24 cellular contexts compared by ENCODE assay signal in genomic region chr4:44186096-44186849, GRCh38.
DNase-seq lines count a peak whose midpoint lies in the region; ATAC-seq, FAIRE-seq and TF ChIP-seq lines count a peak whose summit lies in the region.
"Had no signal": no experiment of that assay in that cellular context is flagged by ENCODE, and none has a peak within 500 bp of the region (broad histone marks: within the 10 kb centered on the region; RNA-seq: fewer than 3 reads in every experiment).

No MANE protein-coding gene starts in this region.

- H3K27ac ChIP-seq in right cardiac atrium (ENCODE audit: low read length) (no peak overlapping the region), astrocyte (ENCODE audit: low read depth, low read length) (no peak overlapping the region), neuronal stem cell (replicated peaks; ENCODE audit: low read length) (no peak overlapping the region)
- H3K27ac ChIP-seq: BLaER1, thyroid gland had no signal

- WGBS in right cardiac atrium, result 81% methylated on average over 23 of the region's 23 CpGs
- no CpG with 5 or more reads among the region's 23 CpGs for WGBS in neuronal stem cell (ENCODE audit: extremely low coverage in 2 of 2, insufficient read length in 2 of 2, insufficient replicate concordance in 1 of 2), 2 donors

- no peak overlapping the region for H3K4me2 ChIP-seq in astrocyte (ENCODE audit: low read length)
- H3K4me2 ChIP-seq in neuronal stem cell (ENCODE audit: insufficient read depth, low read length, poor library complexity, severe bottlenecking), result no peak overlapping the region
- H3K4me2 ChIP-seq: BLaER1 had no signal

- H2BK120ac ChIP-seq in neuronal stem cell (ENCODE audit: low read depth, low read length), result no peak overlapping the region

- H2BK15ac ChIP-seq in neuronal stem cell (ENCODE audit: low read length), result no peak overlapping the region

- H3K9ac ChIP-seq in astrocyte (ENCODE audit: low read length) (no peak overlapping the region), neuronal stem cell (ENCODE audit: low read depth, low read length, poor library complexity) (peak overlapping the region; percentile 30)
- H3K9ac ChIP-seq: BLaER1 had no signal

- ATAC-seq in right cardiac atrium, result no peak
- ATAC-seq in Right ventricle myocardium superior (ENCODE audit: poor library complexity), result no peak
- ATAC-seq: stimulated activated naive CD8-positive, alpha-beta T cell treated with anti-CD3 and anti-CD28 coated beads, Interleukin-15, amount 100 ng/mL, for 72 hours had no signal

- H3K9me3 ChIP-seq in right cardiac atrium (ENCODE audit: control insufficient read depth, low read length) (no peaks in the 10 kb centered on the region), astrocyte (ENCODE audit: insufficient read depth, low read depth, low read length) (no peaks in the 10 kb centered on the region), neuronal stem cell (replicated peaks in 1 of 2; ENCODE audit: control insufficient read depth in 2 of 2, insufficient read depth in 1 of 2, low read depth in 1 of 2, low read length in 2 of 2) (no peaks in the 10 kb centered on the region)
- H3K9me3 ChIP-seq: BLaER1, HAP-1, thyroid gland had no signal

- H3K36me3 Mint-ChIP-seq in astrocyte (ENCODE audit: low read depth, unreplicated experiment), result no peaks in the 10 kb centered on the region
- H3K36me3 Mint-ChIP-seq: brain, naive B cell had no signal

- H3K4me3 Mint-ChIP-seq in astrocyte (ENCODE audit: unreplicated experiment), result no peak overlapping the region
- H3K4me3 Mint-ChIP-seq: brain; naive B cell; stimulated activated naive CD8-positive, alpha-beta T cell treated with anti-CD3 and anti-CD28 coated beads, Interleukin-15, amount 100 ng/mL, for 72 hours had no signal

- H3K4me3 ChIP-seq in right cardiac atrium (ENCODE audit: low read length) (no peak overlapping the region), astrocyte (ENCODE audit: insufficient read depth, low read depth, low read length) (no peak overlapping the region), neuronal stem cell (ENCODE audit: low read length in 2 of 2) (no peak overlapping the region)
- H3K4me3 ChIP-seq: BLaER1, HAP-1, thyroid gland had no signal

- no peak overlapping the region for H2AK5ac ChIP-seq in neuronal stem cell (ENCODE audit: low read depth, low read length)

- H2AFZ ChIP-seq in astrocyte (ENCODE audit: low read depth, low read length), result no peak overlapping the region
- no peak overlapping the region for H2AFZ ChIP-seq in neuronal stem cell (ENCODE audit: low read length)

- H3K14ac ChIP-seq in neuronal stem cell (ENCODE audit: low read length), result no peak overlapping the region

- no peaks in the 10 kb centered on the region for H3K27me3 ChIP-seq in right cardiac atrium (ENCODE audit: control insufficient read depth, insufficient read depth)
- H3K27me3 ChIP-seq in astrocyte (ENCODE audit: insufficient read depth, low read length), result no peaks in the 10 kb centered on the region
- H3K27me3 ChIP-seq in neuronal stem cell (ENCODE audit: control insufficient read depth in 3 of 3, insufficient read depth in 3 of 3, low read depth in 1 of 3, low read length in 3 of 3), result no peaks in the 10 kb centered on the region
- H3K27me3 ChIP-seq: BLaER1, thyroid gland had no signal

- no peak for FAIRE-seq in astrocyte (lab: Jason Lieb, UNC)

- H3K18ac ChIP-seq in neuronal stem cell (ENCODE audit: low read length), result peak overlapping the region; percentile 85

- no peak overlapping the region for H4K8ac ChIP-seq in neuronal stem cell (ENCODE audit: low read depth, low read length)

- no peak overlapping the region for H3K23ac ChIP-seq in neuronal stem cell (ENCODE audit: low read depth, low read length, poor library complexity)

- H3K4me1 ChIP-seq in right cardiac atrium (ENCODE audit: control insufficient read depth, insufficient read depth, low read length) (no peaks in the 10 kb centered on the region), astrocyte (ENCODE audit: insufficient read depth, low read length) (no peaks in the 10 kb centered on the region), neuronal stem cell (ENCODE audit: control insufficient read depth in 2 of 2, insufficient read depth in 1 of 2, low read depth in 1 of 2, low read length in 2 of 2) (no peaks in the 10 kb centered on the region)
- H3K4me1 ChIP-seq: BLaER1, HAP-1, thyroid gland had no signal

- H3K4ac ChIP-seq in neuronal stem cell (ENCODE audit: low read length), result no peak overlapping the region

- H4K91ac ChIP-seq in neuronal stem cell (ENCODE audit: low read depth, low read length, poor library complexity), result no peak overlapping the region

- H4K20me1 ChIP-seq in astrocyte (ENCODE audit: insufficient read depth, low read length), result no peaks in the 10 kb centered on the region
- H4K20me1 ChIP-seq: BLaER1 had no signal

- no peaks in the 10 kb centered on the region for H3K79me2 ChIP-seq in astrocyte (ENCODE audit: insufficient read depth, low read length)

- peak; percentile 5 for TF ChIP-seq CTCF in astrocyte (IDR thresholded peaks at IDR 0.05; ENCODE audit: insufficient read depth, low read depth, low read length)

- peaks cover 3% of the 10 kb centered on the region for H3K9me3 Mint-ChIP-seq in astrocyte (ENCODE audit: unreplicated experiment)
- H3K9me3 Mint-ChIP-seq: brain had no signal

- H3K36me3 ChIP-seq in astrocyte (ENCODE audit: insufficient read depth, low read length) (no peaks in the 10 kb centered on the region), neuronal stem cell (replicated peaks in 1 of 2; ENCODE audit: control insufficient read depth in 2 of 2, insufficient read depth in 2 of 2, low read length in 2 of 2) (no peaks in the 10 kb centered on the region)
- H3K36me3 ChIP-seq: BLaER1, HAP-1, thyroid gland had no signal

- no peaks in the 10 kb centered on the region for H3K79me1 ChIP-seq in neuronal stem cell (ENCODE audit: low read depth, low read length)

- no peak overlapping the region for H2BK5ac ChIP-seq in neuronal stem cell (ENCODE audit: low read length)

- no peak overlapping the region for H2BK12ac ChIP-seq in neuronal stem cell (ENCODE audit: low read length)

- intact Hi-C loops in right cardiac atrium (cut with DNase I), result no loop called here
- intact Hi-C loops in Right ventricle myocardium superior (cut with DNase I), result no loop called here
- intact Hi-C loops in head of caudate nucleus (cut with DNase I), result no loop called here

- H3K27me3 Mint-ChIP-seq in astrocyte (ENCODE audit: low read depth, unreplicated experiment), result no peaks in the 10 kb centered on the region
- H3K27me3 Mint-ChIP-seq: brain; naive B cell; stimulated activated naive CD8-positive, alpha-beta T cell treated with anti-CD3 and anti-CD28 coated beads, Interleukin-15, amount 100 ng/mL, for 72 hours had no signal

- no peak overlapping the region for H3K27ac Mint-ChIP-seq in astrocyte (ENCODE audit: unreplicated experiment)
- H3K27ac Mint-ChIP-seq: brain; naive B cell; stimulated activated naive CD8-positive, alpha-beta T cell treated with anti-CD3 and anti-CD28 coated beads, Interleukin-15, amount 100 ng/mL, for 72 hours had no signal

- DNase-seq in right cardiac atrium (peak in 2 of 3 donors; percentile 21 to 38), Right ventricle myocardium superior (no peak), NCI-H2171 treated with DMSO at 0.1 percent for 48 hours (lab: John Stamatoyannopoulos, UW) (peak; percentile 72), astrocyte (ENCODE audit: low read depth) (no peak), neuronal stem cell (ENCODE audit: low spot score) (no peak), middle frontal gyrus (ENCODE audit: extremely low spot score, low spot score) (no peak), NCI-H2081 (lab: John Stamatoyannopoulos, UW) (no peak), head of caudate nucleus (no peak)
- DNase-seq: ACHN; activated CD4-positive, alpha-beta T cell treated with anti-CD3 and anti-CD28 coated beads for 1 hour; activated gamma-delta T cell; effector CD4-positive, alpha-beta T cell; mesenchymal stem cell; MM.1S; naive B cell; NCI-H1436; NCI-H748 treated with DMSO at 0.1 percent for 48 hours; occipital lobe; SHP77; stimulated activated naive CD8-positive, alpha-beta T cell treated with anti-CD3 and anti-CD28 coated beads, Interleukin-15, amount 100 ng/mL, for 72 hours; thyroid gland had no signal

- no peaks in the 10 kb centered on the region for H3K4me1 Mint-ChIP-seq in astrocyte (ENCODE audit: low read depth, unreplicated experiment)
- H3K4me1 Mint-ChIP-seq: brain; naive B cell; stimulated activated naive CD8-positive, alpha-beta T cell treated with anti-CD3 and anti-CD28 coated beads, Interleukin-15, amount 100 ng/mL, for 72 hours had no signal

Comparison
In these comparisons a context has a peak if more than half of its experiments do, and no peak if none do; other contexts are left out.
1. DNase-seq: peak in right cardiac atrium (2 of 3) and NCI-H2171 treated with DMSO at 0.1 percent for 48 hours (single experiment); none in Right ventricle myocardium superior (single experiment), astrocyte (single experiment), neuronal stem cell (single experiment), middle frontal gyrus (single experiment), NCI-H2081 (0 of 2) and head of caudate nucleus (0 of 42).